In genomic region chr1:1020415-1021009, GRCh38 we compare ENCODE assay signal across 1 cellular context.
TF ChIP-seq lines count a peak whose summit lies in the region.

No MANE protein-coding gene starts in this region.

TF ChIP-seq in SK-N-SH, 30 proteins besides CTCF, POLR2A, EP300 and RAD21 (continued from another document):
- TF ChIP-seq ZBTB33 (IDR thresholded peaks at IDR 0.05; ENCODE audit: borderline replicate concordance, low read depth) (no peak), NFIC (IDR thresholded peaks at IDR 0.05; ENCODE audit: borderline replicate concordance) (no peak)
